Comparison of ENCODE assay signal across 9 cellular contexts in the genomic region with DNA sequence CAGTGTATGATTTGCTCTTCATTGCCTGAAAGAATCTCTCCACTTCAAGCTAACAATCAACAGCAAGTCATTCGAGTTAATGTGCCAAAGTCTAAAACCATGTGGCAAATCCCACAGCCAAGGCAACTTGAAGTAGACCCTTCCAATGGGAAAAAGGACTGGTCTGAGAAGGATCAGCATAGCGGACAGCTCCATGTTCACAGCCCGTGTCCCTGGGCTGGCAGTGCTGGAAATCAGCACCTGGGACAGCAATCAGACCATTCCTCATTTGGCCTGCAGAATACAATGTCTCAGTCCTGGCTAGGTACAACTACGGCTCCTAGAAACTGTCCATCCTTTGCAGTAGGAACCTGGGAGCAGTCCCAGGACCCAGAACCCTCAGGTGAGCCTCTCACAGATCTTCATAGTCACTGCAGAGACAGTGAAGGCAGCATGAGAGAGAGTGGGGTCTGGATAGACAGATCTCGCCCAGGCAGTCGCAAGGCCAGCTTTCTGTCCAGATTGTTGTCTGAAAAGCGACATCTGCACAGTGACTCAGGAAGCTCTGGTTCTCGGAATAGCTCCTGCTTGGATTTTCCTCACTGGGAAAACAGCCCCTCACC. TPM values are rescaled to one million over a fixed set of nuclear protein-coding genes. Genes with fewer than 3 reads are reported as not detected.
A peak's percentile ranks its signal among the peaks of the same experiment; 100 is the strongest.
DNase-seq lines count a peak whose midpoint lies in the region; TF ChIP-seq lines count a peak whose summit lies in the region.
"Had no signal": no experiment of that assay in that cellular context is flagged by ENCODE, and none has a peak within 500 bp of the region (broad histone marks: within the 10 kb centered on the region; RNA-seq: fewer than 3 reads in every experiment).

No MANE protein-coding gene starts in this region.

- no peak overlapping the region for H3K27ac ChIP-seq in Peyer's patch
- H3K27ac ChIP-seq: psoas muscle had no signal

- no peaks in the 10 kb centered on the region for H3K36me3 Mint-ChIP-seq in chondrocyte (ENCODE audit: low read depth)

- H3K9me3 ChIP-seq in Peyer's patch: no peaks in the 10 kb centered on the region
- H3K9me3 ChIP-seq: psoas muscle had no signal

- no peak overlapping the region for H3K4me3 Mint-ChIP-seq in chondrocyte (ENCODE audit: unreplicated experiment)

- H3K27me3 Mint-ChIP-seq in chondrocyte (ENCODE audit: low read depth): peaks cover 34% of the 10 kb centered on the region

- no peak overlapping the region for H3K27ac Mint-ChIP-seq in chondrocyte (ENCODE audit: unreplicated experiment)

- peak; percentile 66 for DNase-seq in ACHN
- DNase-seq in HPDE6-E6E7 (ENCODE audit: extremely low spot score): peak; percentile 49
- DNase-seq in amniotic epithelial cell (ENCODE audit: low read depth): peak; percentile 75
- peak; percentile 82 for DNase-seq in iPS-NIHi11 (ENCODE audit: low spot score)
- no peak for DNase-seq in cerebellar nuclear complex (lab: John Stamatoyannopoulos, UW)
- no peak for DNase-seq in T-helper 9 cell
- no peak for DNase-seq in Peyer's patch
- no peak for DNase-seq in chondrocyte (ENCODE audit: low spot score)
- DNase-seq: psoas muscle had no signal

- no peak for TF ChIP-seq POLR2A in Peyer's patch (IDR thresholded peaks at IDR 0.05)

- H3K27me3 ChIP-seq in Peyer's patch: no peaks in the 10 kb centered on the region

- no peak overlapping the region for H3K4me3 ChIP-seq in Peyer's patch
- H3K4me3 ChIP-seq: psoas muscle had no signal

- TF ChIP-seq CTCF in Peyer's patch (IDR thresholded peaks at IDR 0.05) (no peak), chondrocyte (IDR thresholded peaks at IDR 0.05) (no peak)

- in situ Hi-C loops in ACHN (cut with HindIII; ENCODE audit: low pct_ligation_motif_present, low pct_unique_long_range_greater_than_20kb, low sequenced_read_pairs): no loop called here

- H3K9me3 Mint-ChIP-seq in chondrocyte (ENCODE audit: low read depth): peaks cover 2% of the 10 kb centered on the region

- H3K4me1 Mint-ChIP-seq in chondrocyte (ENCODE audit: low read depth): no peaks in the 10 kb centered on the region

- H3K36me3 ChIP-seq in Peyer's patch: no peaks in the 10 kb centered on the region

- no peaks in the 10 kb centered on the region for H3K4me1 ChIP-seq in Peyer's patch
- H3K4me1 ChIP-seq: psoas muscle had no signal

RNA-seq across cellular contexts. Expression of a gene that starts 1.1 kb away (rescaled TPM):
- total RNA-seq in Peyer's patch (not detected), chondrocyte (not detected in 3 replicates)
- total RNA-seq: psoas muscle had no signal

Comparison
In these comparisons a context has a peak if more than half of its experiments do, and no peak if none do; other contexts are left out.
1. DNase-seq: peak in ACHN (single experiment), HPDE6-E6E7 (single experiment), amniotic epithelial cell (single experiment) and iPS-NIHi11 (single experiment); none in cerebellar nuclear complex (0 of 2), T-helper 9 cell (single experiment), Peyer's patch (0 of 3) and chondrocyte (single experiment).